10 cellular contexts compared by ENCODE assay signal in the genomic region with DNA sequence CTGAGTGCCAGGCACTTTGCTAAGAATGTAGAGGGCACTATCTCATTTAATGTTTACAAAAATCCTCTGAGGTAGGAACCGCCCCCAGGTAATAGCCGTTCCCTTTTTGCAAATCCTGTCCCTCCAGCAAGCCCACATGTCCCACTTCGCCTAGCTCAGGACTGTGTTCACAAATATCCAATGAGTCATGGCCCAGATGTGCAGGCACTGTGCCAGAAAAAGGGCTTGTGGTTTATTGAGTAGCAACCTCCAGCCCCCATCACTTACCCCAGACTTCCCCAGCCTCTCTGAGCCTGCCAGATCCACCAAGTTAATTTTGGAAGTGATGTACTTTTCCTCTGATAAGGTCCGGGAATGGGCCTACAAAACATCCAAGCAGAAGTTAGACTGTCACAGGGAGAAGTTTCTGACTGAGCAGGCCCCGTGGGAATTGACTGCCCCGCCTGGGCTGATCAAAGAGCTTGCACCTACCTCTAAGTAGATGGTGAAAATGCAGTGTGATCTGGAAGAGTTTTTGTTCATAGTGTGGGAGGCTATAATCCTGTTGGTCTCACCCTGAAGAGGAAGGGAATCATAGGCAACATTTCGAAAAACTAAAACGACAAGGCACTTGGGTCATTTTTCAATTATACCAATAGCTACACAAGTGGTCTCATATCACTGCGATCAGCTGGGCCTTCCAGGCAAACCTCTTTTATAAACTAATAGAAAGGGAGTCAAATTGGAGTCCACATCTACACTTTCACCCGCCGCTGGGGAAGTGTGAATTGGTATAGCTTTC. TPM values are rescaled to one million over a fixed set of nuclear protein-coding genes. Genes with fewer than 3 reads are reported as not detected.
DNase-seq lines count a peak whose midpoint lies in the region; ATAC-seq and TF ChIP-seq lines count a peak whose summit lies in the region.
"Had no signal": no experiment of that assay in that cellular context is flagged by ENCODE, and none has a peak within 500 bp of the region (broad histone marks: within the 10 kb centered on the region; RNA-seq: fewer than 3 reads in every experiment).

No MANE protein-coding gene starts in this region.

- peak; percentile 5 for TF ChIP-seq CTCF in foreskin keratinocyte (conservative IDR thresholded peaks at IDR 0.05)
- TF ChIP-seq CTCF in sigmoid colon (IDR thresholded peaks at IDR 0.05), result no peak

- WGBS in sigmoid colon, 2 donors, result 53 to 72% methylated on average over 11 of the region's 11 CpGs

- CTCF ChIA-PET in activated CD8-positive, alpha-beta memory T cell treated with anti-CD3 and anti-CD28 coated beads, Interleukin-2, amount 10 ng/mL, durations not matched to agents 7 days and 5 days (lab: Charles Lee), result no interaction called here

- no peaks in the 10 kb centered on the region for H3K36me3 ChIP-seq in sigmoid colon

- DNase-seq in DMS 273 (lab: John Stamatoyannopoulos, UW; ENCODE audit: unreplicated experiment) (peak; percentile 80), DMS 273 treated with DMSO at 0.1 percent for 48 hours (lab: John Stamatoyannopoulos, UW) (no peak), LoVo (ENCODE audit: low spot score) (peak; percentile 42), foreskin keratinocyte (peak; percentile 93 to 96), sigmoid colon (peak; percentile 89), D341Med (ENCODE audit: low spot score) (no peak), NCI-H1092 (lab: John Stamatoyannopoulos, UW) (no peak)
- no peak for DNase-seq in activated CD8-positive, alpha-beta memory T cell treated with anti-CD3 and anti-CD28 coated beads, Interleukin-2, amount 10 ng/mL, durations not matched to agents 7 days and 5 days

- no peak overlapping the region for H3K27ac Mint-ChIP-seq in activated CD8-positive, alpha-beta memory T cell treated with anti-CD3 and anti-CD28 coated beads, Interleukin-2, amount 10 ng/mL, durations not matched to agents 7 days and 5 days
- H3K27ac Mint-ChIP-seq: stimulated activated naive CD8-positive, alpha-beta T cell treated with anti-CD3 and anti-CD28 coated beads, Interleukin-15, Interleukin-2, amounts not matched to agents 100 ng/mL and 50 ng/mL, for 24 hours had no signal

- no peaks in the 10 kb centered on the region for H3K9me3 ChIP-seq in sigmoid colon

- no peaks in the 10 kb centered on the region for H3K27me3 Mint-ChIP-seq in activated CD8-positive, alpha-beta memory T cell treated with anti-CD3 and anti-CD28 coated beads, Interleukin-2, amount 10 ng/mL, durations not matched to agents 7 days and 5 days
- H3K27me3 Mint-ChIP-seq: stimulated activated naive CD8-positive, alpha-beta T cell treated with anti-CD3 and anti-CD28 coated beads, Interleukin-15, Interleukin-2, amounts not matched to agents 100 ng/mL and 50 ng/mL, for 24 hours had no signal

- no peaks in the 10 kb centered on the region for H3K36me3 Mint-ChIP-seq in activated CD8-positive, alpha-beta memory T cell treated with anti-CD3 and anti-CD28 coated beads, Interleukin-2, amount 10 ng/mL, durations not matched to agents 7 days and 5 days

- no peak for TF ChIP-seq EP300 in sigmoid colon (IDR thresholded peaks at IDR 0.05)

- H3K4me3 Mint-ChIP-seq in activated CD8-positive, alpha-beta memory T cell treated with anti-CD3 and anti-CD28 coated beads, Interleukin-2, amount 10 ng/mL, durations not matched to agents 7 days and 5 days, result no peak overlapping the region
- H3K4me3 Mint-ChIP-seq: stimulated activated naive CD8-positive, alpha-beta T cell treated with anti-CD3 and anti-CD28 coated beads, Interleukin-15, Interleukin-2, amounts not matched to agents 100 ng/mL and 50 ng/mL, for 24 hours had no signal

- no peaks in the 10 kb centered on the region for H3K9me3 Mint-ChIP-seq in activated CD8-positive, alpha-beta memory T cell treated with anti-CD3 and anti-CD28 coated beads, Interleukin-2, amount 10 ng/mL, durations not matched to agents 7 days and 5 days (ENCODE audit: low read depth)
- H3K9me3 Mint-ChIP-seq: stimulated activated naive CD8-positive, alpha-beta T cell treated with anti-CD3 and anti-CD28 coated beads, Interleukin-15, Interleukin-2, amounts not matched to agents 100 ng/mL and 50 ng/mL, for 24 hours had no signal

- no peaks in the 10 kb centered on the region for H3K27me3 ChIP-seq in foreskin keratinocyte
- no peaks in the 10 kb centered on the region for H3K27me3 ChIP-seq in sigmoid colon

- ATAC-seq in activated CD8-positive, alpha-beta memory T cell treated with anti-CD3 and anti-CD28 coated beads, Interleukin-2, amount 10 ng/mL, durations not matched to agents 7 days and 5 days, result peak; percentile 33
- peak; percentile 86 for ATAC-seq in foreskin keratinocyte

- no peak for TF ChIP-seq POLR2A in sigmoid colon (IDR thresholded peaks at IDR 0.05)

- peaks cover 15% of the 10 kb centered on the region for H3K4me1 ChIP-seq in foreskin keratinocyte
- peaks cover 0 to 9% (median 0%) of the 10 kb centered on the region in 4 donors for H3K4me1 ChIP-seq in sigmoid colon

- intact Hi-C loops in sigmoid colon (cut with DNase I), result no loop called here

- H3K27ac ChIP-seq in foreskin keratinocyte, result no peak overlapping the region
- no peak overlapping the region for H3K27ac ChIP-seq in sigmoid colon
- H3K27ac ChIP-seq: 22Rv1 had no signal

- no peak overlapping the region for H3K4me3 ChIP-seq in sigmoid colon

- H3K4me1 Mint-ChIP-seq in activated CD8-positive, alpha-beta memory T cell treated with anti-CD3 and anti-CD28 coated beads, Interleukin-2, amount 10 ng/mL, durations not matched to agents 7 days and 5 days, result peaks cover 5% of the 10 kb centered on the region

RNA-seq across cellular contexts. Expression of a gene that starts 15.7 kb away (rescaled TPM):
- total RNA-seq in activated CD8-positive, alpha-beta memory T cell treated with anti-CD3 and anti-CD28 coated beads, Interleukin-2, amount 10 ng/mL, durations not matched to agents 7 days and 5 days, result 1 to 10 TPM; 3.7 to 5.8 TPM
- total RNA-seq in foreskin keratinocyte, result 5.3 and 7.0 TPM in 2 replicates
- 9.7 TPM in 2 replicates for polyA plus RNA-seq in foreskin keratinocyte
- 10 to 100 TPM in 1 of 4 donors, 1 to 10 TPM in 3; 5.3 to 16.1 (median 9.0) TPM for total RNA-seq in sigmoid colon
- 10 to 100 TPM; 14.6 to 20.4 (median 18.3) TPM for polyA plus RNA-seq in sigmoid colon

RNA-seq across cellular contexts. Expression of a gene that starts 15.8 kb away (rescaled TPM):
- total RNA-seq in activated CD8-positive, alpha-beta memory T cell treated with anti-CD3 and anti-CD28 coated beads, Interleukin-2, amount 10 ng/mL, durations not matched to agents 7 days and 5 days, result 10 to 100 TPM; 25.1 to 33.5 TPM
- total RNA-seq in foreskin keratinocyte (20.0 and 20.1 TPM in 2 replicates), sigmoid colon (10 to 100 TPM; 10.3 to 33.8 (median 11.7) TPM)
- polyA plus RNA-seq in foreskin keratinocyte (11.7 and 13.1 TPM in 2 replicates), sigmoid colon (10 to 100 TPM; 10.6 to 27.0 (median 13.8) TPM)

Comparison
In these comparisons a context has a peak if more than half of its experiments do, and no peak if none do; other contexts are left out.
1. DNase-seq: peak in DMS 273 (single experiment), LoVo (single experiment), foreskin keratinocyte (2 of 2) and sigmoid colon (single experiment); none in DMS 273 treated with DMSO at 0.1 percent for 48 hours (single experiment), activated CD8-positive, alpha-beta memory T cell treated with anti-CD3 and anti-CD28 coated beads, Interleukin-2, amount 10 ng/mL, durations not matched to agents 7 days and 5 days (single experiment), D341Med (single experiment) and NCI-H1092 (single experiment).